ENCODE assay signal across 8 cellular contexts in genomic region chr5:177801427-177801826, GRCh38.
DNase-seq lines count a peak whose midpoint lies in the region; FAIRE-seq and TF ChIP-seq lines count a peak whose summit lies in the region.
"Not testable (repeated sequence)": the region's sequence is repeated elsewhere in the genome, so short reads cannot be mapped to it uniquely, and the experiment has no call there.

No MANE protein-coding gene starts in this region.

- DNase-seq in GM13977 (ENCODE audit: low spot score) (peak; percentile 0), T-helper 22 cell (ENCODE audit: low read depth) (peak; percentile 17), epithelial cell of prostate (ENCODE audit: low read depth, low spot score) (peak; percentile 40)
- DNase-seq in activated CD8-positive, alpha-beta memory T cell treated with anti-CD3 and anti-CD28 coated beads, Interleukin-2, amount 50 U/mL, for 1 hour (ENCODE audit: extremely low read depth), result peak; percentile 17
- DNase-seq in activated gamma-delta T cell treated with anti-CD3 and anti-CD28 coated beads, Interleukin-2, amount 50 U/mL, for 16 hours (ENCODE audit: low read depth), result peak; percentile 4
- peak; percentile 14 for DNase-seq in activated naive CD8-positive, alpha-beta T cell treated with anti-CD3 and anti-CD28 coated beads, Interleukin-2, amount 50 U/mL, for 16 hours (ENCODE audit: low read depth, low spot score)
- DNase-seq in stimulated activated CD8-positive, alpha-beta memory T cell treated with anti-CD3 and anti-CD28 coated beads, Interleukin-15, amount 100 ng/mL, for 4 hours (ENCODE audit: low read depth in 2 of 2), result peak; percentile 6 to 32
- DNase-seq in urothelium cell line (ENCODE audit: low spot score), result not testable (repeated sequence)

- peak; percentile 50 for FAIRE-seq in urothelium cell line (lab: Jason Lieb, UNC)

- TF ChIP-seq CTCF in GM13977 (IDR thresholded peaks at IDR 0.05; ENCODE audit: extremely low read depth, insufficient read depth, missing control alignments), result not testable (repeated sequence)

- in situ Hi-C loops in GM13977 (cut with MboI; ENCODE audit: low pct_unique_long_range_greater_than_20kb, low sequenced_read_pairs, unreplicated experiment), result not testable (repeated sequence)

- H3K27ac ChIP-seq in epithelial cell of prostate, result not testable (repeated sequence)
